In genomic region chr1:10061276-10061675, GRCh38 we compare ENCODE assay signal across 7 cellular contexts.
"Had no signal": no experiment of that assay in that cellular context is flagged by ENCODE, and none has a peak within 500 bp of the region (broad histone marks: within the 10 kb centered on the region; RNA-seq: fewer than 3 reads in every experiment).

No MANE protein-coding gene starts in this region.

- FAIRE-seq: HepG2 had no signal

- H3K36me3 ChIP-seq: HAP-1 had no signal

- H3K27ac ChIP-seq: HL-60 had no signal

- DNase-seq: H7, HFFc6, KBM-7 had no signal

- H3K4me2 ChIP-seq: GM23338 had no signal

- H3K9me3 ChIP-seq: HAP-1 had no signal

- H3K4me3 ChIP-seq: GM23338, HAP-1 had no signal

- H2AFZ ChIP-seq: GM23338 had no signal
